In the genomic region with DNA sequence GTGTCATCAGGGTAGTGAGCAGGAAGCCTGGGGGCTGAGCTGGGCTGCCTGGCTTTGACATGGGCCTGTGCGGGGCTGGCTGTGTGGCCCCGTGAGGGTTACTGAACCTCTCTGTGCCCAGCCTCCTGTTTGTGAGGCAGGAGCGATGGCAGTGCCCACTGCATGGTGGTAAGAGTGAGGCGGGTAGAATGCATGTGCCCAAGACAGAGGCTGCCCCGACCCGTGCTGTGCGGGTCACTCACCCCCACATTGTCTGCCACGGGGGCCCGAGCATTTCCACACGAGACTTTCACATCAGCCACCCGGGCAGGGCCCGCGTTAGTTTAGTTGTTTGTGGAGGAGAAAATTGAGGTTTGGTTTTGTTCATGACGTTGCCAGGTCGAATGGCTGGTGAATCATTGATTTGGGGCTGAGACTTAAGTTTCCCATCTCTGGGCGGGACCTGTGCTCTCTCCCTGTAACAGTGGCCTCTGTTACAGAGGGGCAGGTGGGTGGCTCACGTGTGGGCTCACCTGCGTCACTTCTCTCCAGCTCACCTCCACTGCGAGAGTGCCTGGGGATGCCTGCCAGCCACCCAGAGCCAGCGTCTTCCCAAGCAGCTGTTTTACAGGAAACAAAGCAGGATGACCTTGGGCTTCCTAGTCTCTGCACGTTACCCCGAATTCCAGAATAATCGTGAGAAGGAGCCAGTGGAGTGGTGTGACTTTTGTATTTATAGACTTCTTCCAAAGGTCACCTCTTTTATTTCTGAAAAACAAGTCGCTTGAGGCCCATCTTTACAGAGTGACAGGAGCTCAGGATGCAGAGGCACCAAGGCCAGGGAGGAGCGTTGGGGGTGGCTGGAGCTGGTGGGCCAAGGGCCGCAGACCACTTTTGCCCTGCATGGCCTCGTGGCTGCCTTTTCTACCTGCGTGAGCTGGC, we compare ENCODE assay signal across 11 cellular contexts.
A peak's percentile ranks its signal among the peaks of the same experiment; 100 is the strongest.
DNase-seq lines count a peak whose midpoint lies in the region; ATAC-seq and TF ChIP-seq lines count a peak whose summit lies in the region.
"Had no signal": no experiment of that assay in that cellular context is flagged by ENCODE, and none has a peak within 500 bp of the region (broad histone marks: within the 10 kb centered on the region; RNA-seq: fewer than 3 reads in every experiment).

No MANE protein-coding gene starts in this region.

- peak overlapping the region; percentile 55 for H3K27ac ChIP-seq in OCI-LY1 (ENCODE audit: low read depth, low read length, poor library complexity, severe bottlenecking)
- H3K27ac ChIP-seq in vagina, result no peak overlapping the region
- H3K27ac ChIP-seq: spleen had no signal

- H3K9me3 ChIP-seq in OCI-LY1 (ENCODE audit: low read length) (no peaks in the 10 kb centered on the region), vagina (no peaks in the 10 kb centered on the region)
- H3K9me3 ChIP-seq: spleen had no signal

- peak overlapping the region; percentile 14 for H3K4me3 Mint-ChIP-seq in T-helper 2 cell treated with Interferon-gamma antibody and Interleukin-4, amounts not matched to agents 5 μg/mL and 100 μg/mL, for 36 hours
- H3K4me3 Mint-ChIP-seq in brain (no peak overlapping the region), neural crest cell (no peak overlapping the region)

- no peaks in the 10 kb centered on the region for H4K20me1 ChIP-seq in OCI-LY1 (ENCODE audit: insufficient read depth, low read length)

- H3K4me3 ChIP-seq in OCI-LY1 (ENCODE audit: low read depth, low read length, poor library complexity, severe bottlenecking) (no peak overlapping the region), vagina (no peak overlapping the region)
- H3K4me3 ChIP-seq: spleen had no signal

- no peaks in the 10 kb centered on the region for H3F3A ChIP-seq in OCI-LY1 (ENCODE audit: insufficient read depth, low read length)

- ATAC-seq in GM21515 (IDR thresholded peaks at IDR 0.05; ENCODE audit: unreplicated experiment), result no peak
- ATAC-seq in GM18861 (IDR thresholded peaks at IDR 0.05; ENCODE audit: unreplicated experiment), result no peak

- peak; percentile 35 for DNase-seq in T-helper 2 cell treated with Interferon-gamma antibody and Interleukin-4, amounts not matched to agents 5 μg/mL and 100 μg/mL, for 36 hours (ENCODE audit: low spot score)
- DNase-seq in T-helper 2 cell, result no peak
- no peak for DNase-seq in neural crest cell (ENCODE audit: low read depth, low spot score)
- no peak for DNase-seq in vagina (ENCODE audit: extremely low spot score in 2 of 2)
- DNase-seq: Kasumi-1, NCI-H2081 treated with DMSO at 0.1 percent for 48 hours, spleen had no signal

- no peaks in the 10 kb centered on the region for H3K36me3 ChIP-seq in OCI-LY1 (ENCODE audit: insufficient read depth, low read length)
- no peaks in the 10 kb centered on the region for H3K36me3 ChIP-seq in vagina
- H3K36me3 ChIP-seq: spleen had no signal

- no peak overlapping the region for H2AFZ ChIP-seq in OCI-LY1 (ENCODE audit: low read length)

- H3K27me3 Mint-ChIP-seq in T-helper 2 cell treated with Interferon-gamma antibody and Interleukin-4, amounts not matched to agents 5 μg/mL and 100 μg/mL, for 36 hours (ENCODE audit: low read depth), result no peaks in the 10 kb centered on the region
- H3K27me3 Mint-ChIP-seq in brain (peaks cover 6% of the 10 kb centered on the region), neural crest cell (ENCODE audit: low read depth) (no peaks in the 10 kb centered on the region)

- peaks cover 14% of the 10 kb centered on the region for H3K36me3 Mint-ChIP-seq in T-helper 2 cell treated with Interferon-gamma antibody and Interleukin-4, amounts not matched to agents 5 μg/mL and 100 μg/mL, for 36 hours (ENCODE audit: low read depth)
- no peaks in the 10 kb centered on the region for H3K36me3 Mint-ChIP-seq in brain
- H3K36me3 Mint-ChIP-seq in neural crest cell (ENCODE audit: low read depth), result peaks cover 7% of the 10 kb centered on the region

- H3K4me2 ChIP-seq in OCI-LY1 (ENCODE audit: low read length), result no peak overlapping the region

- intact Hi-C loops in vagina (cut with DNase I), result no loop called here

- H3K4me1 Mint-ChIP-seq in T-helper 2 cell treated with Interferon-gamma antibody and Interleukin-4, amounts not matched to agents 5 μg/mL and 100 μg/mL, for 36 hours (ENCODE audit: low read depth), result peaks cover 49% of the 10 kb centered on the region
- H3K4me1 Mint-ChIP-seq in brain (peaks cover 69% of the 10 kb centered on the region), neural crest cell (peaks cover 69% of the 10 kb centered on the region)

- no peak overlapping the region; the same call in 1 of the 2 replicates for H3K9ac ChIP-seq in OCI-LY1 (ENCODE audit: low read length)

- H3K27ac Mint-ChIP-seq in T-helper 2 cell treated with Interferon-gamma antibody and Interleukin-4, amounts not matched to agents 5 μg/mL and 100 μg/mL, for 36 hours, result peak overlapping the region; percentile 58
- H3K27ac Mint-ChIP-seq in brain, result peak overlapping the region; percentile 73 to 93 (median 83)
- peak overlapping the region; percentile 19 for H3K27ac Mint-ChIP-seq in neural crest cell (ENCODE audit: unreplicated experiment)

- no peak for TF ChIP-seq POLR2A in vagina (IDR thresholded peaks at IDR 0.05)

- H3K4me1 ChIP-seq in OCI-LY1 (ENCODE audit: insufficient read depth, low read length, severe bottlenecking) (peaks cover 54% of the 10 kb centered on the region), vagina (peaks cover 21% of the 10 kb centered on the region)

- no peaks in the 10 kb centered on the region for H3K79me2 ChIP-seq in OCI-LY1 (ENCODE audit: insufficient read depth, low read length)

- no peaks in the 10 kb centered on the region for H3K27me3 ChIP-seq in OCI-LY1 (ENCODE audit: insufficient read depth, low read length)
- no peaks in the 10 kb centered on the region for H3K27me3 ChIP-seq in vagina
- H3K27me3 ChIP-seq: spleen had no signal

- no peaks in the 10 kb centered on the region for H3K9me2 ChIP-seq in OCI-LY1 (ENCODE audit: low read depth, low read length)

- H3K9me3 Mint-ChIP-seq in T-helper 2 cell treated with Interferon-gamma antibody and Interleukin-4, amounts not matched to agents 5 μg/mL and 100 μg/mL, for 36 hours, result peaks cover 6% of the 10 kb centered on the region
- H3K9me3 Mint-ChIP-seq in brain (peaks cover 0 to 5% (median 0%) of the 10 kb centered on the region in 5 experiments), neural crest cell (peaks cover 8% of the 10 kb centered on the region)

- no peak for TF ChIP-seq CTCF in OCI-LY1 (IDR thresholded peaks at IDR 0.05; ENCODE audit: low read length)
- no peak for TF ChIP-seq CTCF in brain (conservative IDR thresholded peaks at IDR 0.05)
- no peak for TF ChIP-seq CTCF in neural crest cell (conservative IDR thresholded peaks at IDR 0.05)
- no peak for TF ChIP-seq CTCF in vagina (IDR thresholded peaks at IDR 0.05)

Comparison
In these comparisons a context has a peak if more than half of its experiments do, and no peak if none do; other contexts are left out.
1. H3K27ac Mint-ChIP-seq: peak in every context shown above with its lines; median percentile 83 in brain; 58 in T-helper 2 cell treated with Interferon-gamma antibody and Interleukin-4, amounts not matched to agents 5 μg/mL and 100 μg/mL, for 36 hours; 19 in neural crest cell.